2 cellular contexts compared by ENCODE assay signal in the genomic region with DNA sequence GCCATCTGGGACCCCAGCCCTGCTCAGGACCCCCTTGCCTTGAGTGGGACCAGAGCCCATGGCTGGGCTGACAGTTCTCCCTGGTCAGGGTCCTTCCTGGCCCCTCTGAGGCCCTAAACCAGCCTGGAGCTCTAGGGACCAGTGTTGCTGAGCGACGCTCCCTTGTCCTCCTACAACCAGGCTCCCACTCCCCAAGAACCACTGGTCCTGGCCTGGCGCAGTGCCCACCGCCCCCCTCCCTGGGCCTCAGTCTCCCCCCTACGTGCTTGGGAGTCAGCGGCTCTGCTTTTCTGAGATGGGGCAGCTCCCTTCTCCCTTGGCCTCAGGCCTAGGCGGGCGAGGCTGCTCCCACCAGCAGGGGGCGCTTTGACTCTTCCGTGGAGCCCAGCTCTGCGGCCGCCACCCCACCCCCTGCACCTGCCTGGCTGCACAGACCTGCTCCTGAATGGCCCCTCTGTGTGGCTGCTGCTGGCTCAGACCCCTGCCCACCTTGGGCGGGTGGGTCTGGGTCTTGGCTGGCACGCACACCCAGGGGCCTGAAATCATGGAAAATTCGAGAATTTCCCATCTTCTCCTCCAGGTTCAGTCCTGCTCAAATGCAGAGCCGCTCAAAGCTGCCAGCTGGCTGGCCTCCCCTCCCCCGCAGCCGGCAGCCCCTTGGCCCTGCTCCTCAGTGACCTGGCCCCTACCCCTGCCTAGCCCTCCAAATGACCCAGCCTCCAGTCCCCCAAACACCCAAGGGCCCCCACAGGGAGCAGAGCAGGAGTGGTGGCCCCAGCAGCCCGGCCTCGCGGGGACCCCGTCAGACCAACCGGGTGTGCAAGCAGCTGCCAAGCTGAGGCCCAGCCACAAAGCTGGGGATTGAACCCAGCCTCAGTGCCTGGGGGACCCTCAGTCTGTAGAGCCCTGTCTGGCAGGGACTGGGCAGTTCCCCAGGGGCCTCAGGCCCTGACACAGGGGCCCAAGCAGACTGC.
TF ChIP-seq lines count a peak whose summit lies in the region.

No MANE protein-coding gene starts in this region.

TF ChIP-seq in GM12891, 5 proteins besides CTCF, POLR2A, EP300 and RAD21:
- TF ChIP-seq TAF1 (IDR thresholded peaks at IDR 0.05; ENCODE audit: low read depth, low read length) = no peak
- no peak for TF ChIP-seq SPI1 (IDR thresholded peaks at IDR 0.05; ENCODE audit: low read depth, low read length)
- no peak; the same call in 1 of the 2 replicates for TF ChIP-seq POLR2AphosphoS5 (IDR thresholded peaks at IDR 0.05; ENCODE audit: low read depth, low read length)
- no peak for TF ChIP-seq PAX5 (IDR thresholded peaks at IDR 0.05; ENCODE audit: insufficient read depth, low read length, severe bottlenecking)

TF ChIP-seq in IMR-90, 13 proteins besides CTCF, POLR2A, EP300 and RAD21:
- TF ChIP-seq MAFK (IDR thresholded peaks at IDR 0.05; ENCODE audit: low read depth, low read length) = no peak
- peak; percentile 83 for TF ChIP-seq SMC3 (IDR thresholded peaks at IDR 0.05; ENCODE audit: low read depth, low read length)
- TF ChIP-seq MAZ (IDR thresholded peaks at IDR 0.05; ENCODE audit: borderline replicate concordance, low read depth, low read length) = peak; percentile 67
